12 cellular contexts compared by ENCODE assay signal in the genomic region with DNA sequence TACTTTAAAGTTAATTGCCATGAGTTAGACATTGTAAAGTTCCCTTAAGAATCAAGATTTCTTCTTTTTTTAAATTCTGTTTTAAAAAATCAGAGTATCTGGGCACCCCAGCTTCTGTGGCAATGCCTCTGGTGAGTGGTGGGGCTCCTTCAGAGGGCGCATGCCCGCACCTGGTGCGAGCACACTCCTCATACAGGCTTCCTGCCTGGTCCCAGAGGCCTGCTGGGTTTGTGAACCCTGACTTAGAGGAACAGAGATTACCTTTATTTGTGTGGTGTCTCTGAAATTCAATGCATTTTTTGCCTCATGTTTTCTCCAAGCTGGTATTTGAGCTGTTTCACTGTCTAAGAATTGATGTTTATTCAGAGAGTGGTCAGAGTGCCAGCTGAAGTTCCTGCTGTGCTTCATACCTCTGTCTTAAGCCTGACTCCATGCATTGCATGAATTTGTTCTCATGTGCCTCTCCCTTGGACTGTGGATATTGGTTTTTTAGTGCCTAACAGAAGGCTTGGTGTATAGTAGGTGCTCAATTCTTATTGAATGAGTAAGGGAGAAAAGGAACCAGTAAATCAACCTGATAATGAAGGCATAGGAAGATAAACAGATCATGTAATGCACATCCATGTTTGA. TPM values are rescaled to one million over a fixed set of nuclear protein-coding genes. Genes with fewer than 3 reads are reported as not detected.
DNase-seq lines count a peak whose midpoint lies in the region; ATAC-seq and TF ChIP-seq lines count a peak whose summit lies in the region.
"Had no signal": no experiment of that assay in that cellular context is flagged by ENCODE, and none has a peak within 500 bp of the region (broad histone marks: within the 10 kb centered on the region; RNA-seq: fewer than 3 reads in every experiment).

No MANE protein-coding gene starts in this region.

- DNase-seq in NAMALWA (ENCODE audit: low spot score) (peak; percentile 75), memory B cell (ENCODE audit: low spot score in 2 of 2) (peak; percentile 9 to 12), tibial nerve (ENCODE audit: low spot score in 2 of 2) (no peak), ascending aorta (ENCODE audit: low spot score in 2 of 2) (no peak), head of caudate nucleus (no peak), HT-29 (ENCODE audit: low spot score) (no peak)
- DNase-seq: amniotic stem cell, DMS79 treated with DMSO at 0.1 percent for 48 hours, foreskin keratinocyte, NCI-H2227 treated with DMSO at 0.1 percent for 48 hours had no signal

- H3K4me3 ChIP-seq in tibial nerve (no peak overlapping the region), ascending aorta (no peak overlapping the region)

- no peak for TF ChIP-seq EP300 in tibial nerve (IDR thresholded peaks at IDR 0.05)

- TF ChIP-seq CTCF in tibial nerve (IDR thresholded peaks at IDR 0.05) (no peak), ascending aorta (IDR thresholded peaks at IDR 0.05) (no peak)

- no peaks in the 10 kb centered on the region for H3K9me3 Mint-ChIP-seq in memory B cell

- no peaks in the 10 kb centered on the region for H3K27me3 Mint-ChIP-seq in memory B cell

- no peak for TF ChIP-seq POLR2A in tibial nerve (IDR thresholded peaks at IDR 0.05)

- H3K27ac Mint-ChIP-seq in memory B cell, result peak overlapping the region; percentile 82

- H3K27ac ChIP-seq in tibial nerve (no peak overlapping the region), ascending aorta (no peak overlapping the region)
- H3K27ac ChIP-seq: foreskin keratinocyte had no signal

- H3K36me3 ChIP-seq in tibial nerve, result no peaks in the 10 kb centered on the region
- no peaks in the 10 kb centered on the region for H3K36me3 ChIP-seq in ascending aorta

- intact Hi-C loops in ascending aorta (cut with DNase I) (no loop called here), head of caudate nucleus (cut with DNase I) (no loop called here)

- ATAC-seq in GM18499 (IDR thresholded peaks at IDR 0.05; ENCODE audit: insufficient read depth, unreplicated experiment) (peak; percentile 62), HG02571 (IDR thresholded peaks at IDR 0.05; ENCODE audit: unreplicated experiment) (peak; percentile 63), memory B cell (ENCODE audit: low read depth) (peak; percentile 100)
- ATAC-seq: foreskin keratinocyte had no signal

- no peaks in the 10 kb centered on the region for H3K9me3 ChIP-seq in tibial nerve
- H3K9me3 ChIP-seq in ascending aorta, result no peaks in the 10 kb centered on the region

- H3K4me1 ChIP-seq in tibial nerve (peaks cover 0 to 33% (median 8%) of the 10 kb centered on the region in 4 donors), ascending aorta (peaks cover 0 to 5% of the 10 kb centered on the region in 2 donors)

- H3K36me3 Mint-ChIP-seq in memory B cell, result no peaks in the 10 kb centered on the region

- H3K4me3 Mint-ChIP-seq in memory B cell, result peak overlapping the region; percentile 11

- H3K27me3 ChIP-seq in tibial nerve (no peaks in the 10 kb centered on the region), ascending aorta (no peaks in the 10 kb centered on the region)
- H3K27me3 ChIP-seq: foreskin keratinocyte had no signal

- 70 to 82% methylated on average over 3 of the region's 3 CpGs for WGBS in tibial nerve, 2 donors

- peaks cover 10% of the 10 kb centered on the region for H3K4me1 Mint-ChIP-seq in memory B cell

RNA-seq across cellular contexts. Expression of gene PHLPP1, which starts 28.9 kb away (rescaled TPM):
- total RNA-seq in tibial nerve, result 10 to 100 TPM; 11.4 to 16.1 (median 14.5) TPM
- total RNA-seq in ascending aorta, result 9.8 TPM
- 7.5 and 7.9 TPM in 2 replicates for total RNA-seq in HT-29 (2014; rRNA removed; shearing (Covaris generic))

Comparison
In these comparisons a context has a peak if more than half of its experiments do, and no peak if none do; other contexts are left out.
1. DNase-seq: peak in NAMALWA (single experiment) and memory B cell (2 of 2); none in tibial nerve (0 of 2), ascending aorta (0 of 2), head of caudate nucleus (0 of 42) and HT-29 (single experiment).
2. Peak in every context shown above with its lines, with median percentiles within 50 percentile points of each other: ATAC-seq.